In genomic region chr15:67945951-67946700, GRCh38 we compare ENCODE assay signal across 10 cellular contexts.
DNase-seq lines count a peak whose midpoint lies in the region; ATAC-seq and TF ChIP-seq lines count a peak whose summit lies in the region.
"Had no signal": no experiment of that assay in that cellular context is flagged by ENCODE, and none has a peak within 500 bp of the region (broad histone marks: within the 10 kb centered on the region; RNA-seq: fewer than 3 reads in every experiment).

No MANE protein-coding gene starts in this region.

- peaks cover 11% of the 10 kb centered on the region for H3K4me1 ChIP-seq in iPS-15b (ENCODE audit: control insufficient read depth, insufficient read depth, low read length)

- peaks cover 5% of the 10 kb centered on the region for H3K36me3 Mint-ChIP-seq in activated CD8-positive, alpha-beta memory T cell treated with anti-CD3 and anti-CD28 coated beads, Interleukin-2, amount 10 ng/mL, durations not matched to agents 7 days and 5 days
- H3K36me3 Mint-ChIP-seq in type B pancreatic cell: peaks cover 7% of the 10 kb centered on the region

- H3K36me3 ChIP-seq in iPS-15b (ENCODE audit: control insufficient read depth, insufficient read depth, low read length): no peaks in the 10 kb centered on the region
- H3K36me3 ChIP-seq: thoracic aorta had no signal

- peaks cover 4% of the 10 kb centered on the region for H3K9me3 Mint-ChIP-seq in activated CD8-positive, alpha-beta memory T cell treated with anti-CD3 and anti-CD28 coated beads, Interleukin-2, amount 10 ng/mL, durations not matched to agents 7 days and 5 days (ENCODE audit: low read depth)
- H3K9me3 Mint-ChIP-seq in type B pancreatic cell: peaks cover 5% of the 10 kb centered on the region

- H3K9me3 ChIP-seq in iPS-15b (ENCODE audit: control insufficient read depth, insufficient read depth, low read length): no peaks in the 10 kb centered on the region
- H3K9me3 ChIP-seq: thoracic aorta had no signal

- peak overlapping the region; percentile 21 for H3K4me3 ChIP-seq in iPS-15b (ENCODE audit: low read depth, low read length)
- H3K4me3 ChIP-seq: thoracic aorta had no signal

- TF ChIP-seq CTCF in type B pancreatic cell (conservative IDR thresholded peaks at IDR 0.05): no peak

- DNase-seq in activated CD8-positive, alpha-beta memory T cell treated with anti-CD3 and anti-CD28 coated beads, Interleukin-2, amount 10 ng/mL, durations not matched to agents 7 days and 5 days: no peak
- DNase-seq in activated CD8-positive, alpha-beta memory T cell treated with anti-CD3 and anti-CD28 coated beads, Interleukin-2, amount 50 U/mL, for 4 hours: no peak
- DNase-seq in amniotic stem cell (lab: John Stamatoyannopoulos, UW): peak; percentile 34
- peak; percentile 77 for DNase-seq in type B pancreatic cell (ENCODE audit: extremely low spot score, unreplicated experiment)
- DNase-seq in HK-2 (ENCODE audit: unreplicated experiment): no peak
- no peak for DNase-seq in DMS53 (lab: John Stamatoyannopoulos, UW)
- DNase-seq: activated CD8-positive, alpha-beta memory T cell treated with anti-CD3 and anti-CD28 coated beads, Interleukin-2, amount 50 U/mL, for 48 hours had no signal

- H3K27me3 Mint-ChIP-seq in activated CD8-positive, alpha-beta memory T cell treated with anti-CD3 and anti-CD28 coated beads, Interleukin-2, amount 10 ng/mL, durations not matched to agents 7 days and 5 days: peaks cover under 1% of the 10 kb centered on the region
- no peaks in the 10 kb centered on the region for H3K27me3 Mint-ChIP-seq in type B pancreatic cell

- H3K9ac ChIP-seq in iPS-15b (ENCODE audit: low read depth, low read length): peak overlapping the region; percentile 14

- H3K4me3 Mint-ChIP-seq in activated CD8-positive, alpha-beta memory T cell treated with anti-CD3 and anti-CD28 coated beads, Interleukin-2, amount 10 ng/mL, durations not matched to agents 7 days and 5 days: peak overlapping the region; percentile 62
- peak overlapping the region; percentile 72 for H3K4me3 Mint-ChIP-seq in type B pancreatic cell

- CTCF ChIA-PET in activated CD8-positive, alpha-beta memory T cell treated with anti-CD3 and anti-CD28 coated beads, Interleukin-2, amount 10 ng/mL, durations not matched to agents 7 days and 5 days (lab: Charles Lee): interaction anchor here (1.0 kb wide), 1 partner anchor 15 kb away, joined by 3 read pairs; no protein-coding TSS in a partner anchor

- peaks cover 11% of the 10 kb centered on the region for H3K4me1 Mint-ChIP-seq in activated CD8-positive, alpha-beta memory T cell treated with anti-CD3 and anti-CD28 coated beads, Interleukin-2, amount 10 ng/mL, durations not matched to agents 7 days and 5 days
- H3K4me1 Mint-ChIP-seq in type B pancreatic cell (ENCODE audit: unreplicated experiment): peaks cover 30% of the 10 kb centered on the region

- H3K27ac Mint-ChIP-seq in activated CD8-positive, alpha-beta memory T cell treated with anti-CD3 and anti-CD28 coated beads, Interleukin-2, amount 10 ng/mL, durations not matched to agents 7 days and 5 days: peak overlapping the region; percentile 86
- peak overlapping the region; percentile 95 for H3K27ac Mint-ChIP-seq in type B pancreatic cell

- peak; percentile 39 for ATAC-seq in activated CD8-positive, alpha-beta memory T cell treated with anti-CD3 and anti-CD28 coated beads, Interleukin-2, amount 10 ng/mL, durations not matched to agents 7 days and 5 days
- no peak for ATAC-seq in HG03097 (IDR thresholded peaks at IDR 0.05; ENCODE audit: low FRiP score, unreplicated experiment)

- no peaks in the 10 kb centered on the region for H3K27me3 ChIP-seq in iPS-15b (ENCODE audit: control insufficient read depth, insufficient read depth, low read length)

Comparison
In these comparisons a context has a peak if more than half of its experiments do, and no peak if none do; other contexts are left out.
1. DNase-seq: peak in amniotic stem cell (single experiment) and type B pancreatic cell (single experiment); none in activated CD8-positive, alpha-beta memory T cell treated with anti-CD3 and anti-CD28 coated beads, Interleukin-2, amount 10 ng/mL, durations not matched to agents 7 days and 5 days (single experiment), activated CD8-positive, alpha-beta memory T cell treated with anti-CD3 and anti-CD28 coated beads, Interleukin-2, amount 50 U/mL, for 4 hours (single experiment), HK-2 (single experiment) and DMS53 (single experiment).